In the genomic region with DNA sequence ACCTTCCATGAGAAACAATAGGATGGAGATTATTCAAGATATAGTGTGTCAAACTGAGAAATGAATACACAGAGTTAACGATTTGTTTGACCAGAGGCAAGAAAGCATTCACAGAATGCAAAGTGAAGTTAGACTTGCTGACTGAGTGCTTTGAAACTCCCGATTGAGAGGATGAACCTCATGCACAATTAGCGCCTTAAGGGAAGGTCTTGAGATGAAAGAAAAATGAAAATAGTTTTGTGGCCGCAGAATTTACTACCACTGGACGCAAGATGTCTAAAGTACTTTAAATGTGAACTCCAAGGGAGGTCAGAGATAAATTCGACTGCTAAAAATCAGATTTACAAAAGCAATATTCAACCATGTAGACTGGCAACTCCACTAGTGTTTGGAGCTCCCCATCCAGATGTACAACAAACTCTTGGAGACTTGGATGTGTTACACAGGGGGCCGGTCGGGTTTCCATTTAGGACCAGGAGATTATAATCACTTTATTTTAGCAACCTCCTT, we compare ENCODE assay signal across 8 cellular contexts. TPM values are rescaled to one million over a fixed set of nuclear protein-coding genes. Genes with fewer than 3 reads are reported as not detected.
DNase-seq lines count a peak whose midpoint lies in the region; ATAC-seq and TF ChIP-seq lines count a peak whose summit lies in the region.

No MANE protein-coding gene starts in this region.

- peaks cover 27 to 34% (median 31%) of the 10 kb centered on the region in 3 donors for H3K4me1 Mint-ChIP-seq in naive B cell

- ATAC-seq in naive B cell (ENCODE audit: low read depth in 2 of 2), result no peak
- ATAC-seq in GM21723 (IDR thresholded peaks at IDR 0.05; ENCODE audit: unreplicated experiment), result no peak

- peaks cover 8 to 11% (median 9%) of the 10 kb centered on the region in 3 donors for H3K27me3 Mint-ChIP-seq in naive B cell

- peaks cover 0 to 3% (median 0%) of the 10 kb centered on the region in 7 donors for H3K9me3 Mint-ChIP-seq in naive B cell

- TF ChIP-seq CTCF in AG09309 (IDR thresholded peaks at IDR 0.05; ENCODE audit: control insufficient read depth, insufficient read depth, low read depth, low read length, missing control alignments) (no peak), cardiac fibroblast (IDR thresholded peaks at IDR 0.05; ENCODE audit: low read depth, low read length) (no peak), GM13976 (IDR thresholded peaks at IDR 0.05; ENCODE audit: borderline replicate concordance, control extremely low read depth, extremely low read depth, insufficient read depth, missing control alignments) (no peak)

- H3K4me3 Mint-ChIP-seq in naive B cell, result peak overlapping the region; percentile 90 to 99 (median 98)

- DNase-seq in AG09309 (ENCODE audit: low read depth) (no peak), cardiac fibroblast (ENCODE audit: low read depth in 2 of 2) (no peak), naive B cell (no peak), GM13976 (ENCODE audit: low spot score) (no peak), germinal center (ENCODE audit: low spot score) (no peak)
- no peak for DNase-seq in Jurkat, Clone E6-1 (ENCODE audit: low read depth, low spot score)
- no peak for DNase-seq in activated CD4-positive, CD25-positive, alpha-beta regulatory T cell (lab: John Stamatoyannopoulos, UW)

- peak overlapping the region; percentile 99 to 100 (median 100) for H3K27ac Mint-ChIP-seq in naive B cell

- H3K36me3 Mint-ChIP-seq in naive B cell, result peaks cover 0 to 6% of the 10 kb centered on the region in 2 donors

- H3K4me3 ChIP-seq in AG09309 (ENCODE audit: control insufficient read depth, low read depth, low read length) (peak overlapping the region; percentile 85), cardiac fibroblast (replicated peaks in 1 of 2; ENCODE audit: low read depth in 2 of 2, low read length in 2 of 2) (peak overlapping the region; percentile 52 to 92)
- peak overlapping the region; percentile 81 for H3K4me3 ChIP-seq in Jurkat, Clone E6-1 (ENCODE audit: low read length)

- in situ Hi-C loops in GM13976 (cut with MboI; ENCODE audit: low sequenced_read_pairs, unreplicated experiment), result no loop called here

RNA-seq across cellular contexts. Expression of gene RIMOC1, which starts 0.7 kb away (rescaled TPM):
- polyA plus RNA-seq in Jurkat, Clone E6-1 (2012; ENCODE audit: insufficient read depth, insufficient read length), result 4.8 TPM
- 10 to 100 TPM in 5 of 6 donors, 1 to 10 TPM in 1; 2.9 to 19.8 (median 14.6) TPM for polyA plus RNA-seq in naive B cell (ENCODE audit: low read depth in 6 of 6)

RNA-seq across cellular contexts. Expression of gene FBXO4, which starts 21.6 kb away (rescaled TPM):
- 20.4 TPM for polyA plus RNA-seq in Jurkat, Clone E6-1 (2012; ENCODE audit: insufficient read depth, insufficient read length)
- 10 to 100 TPM; 14.5 to 34.9 (median 26.4) TPM for polyA plus RNA-seq in naive B cell (ENCODE audit: low read depth in 6 of 6)

RNA-seq across cellular contexts. Expression of gene OXCT1, which starts 33.2 kb away (rescaled TPM):
- 80.2 TPM for polyA plus RNA-seq in Jurkat, Clone E6-1 (2012; ENCODE audit: insufficient read depth, insufficient read length)
- polyA plus RNA-seq in naive B cell (ENCODE audit: low read depth in 6 of 6), result 10 to 100 TPM; 25.8 to 28.6 (median 26.5) TPM
